In the genomic region with DNA sequence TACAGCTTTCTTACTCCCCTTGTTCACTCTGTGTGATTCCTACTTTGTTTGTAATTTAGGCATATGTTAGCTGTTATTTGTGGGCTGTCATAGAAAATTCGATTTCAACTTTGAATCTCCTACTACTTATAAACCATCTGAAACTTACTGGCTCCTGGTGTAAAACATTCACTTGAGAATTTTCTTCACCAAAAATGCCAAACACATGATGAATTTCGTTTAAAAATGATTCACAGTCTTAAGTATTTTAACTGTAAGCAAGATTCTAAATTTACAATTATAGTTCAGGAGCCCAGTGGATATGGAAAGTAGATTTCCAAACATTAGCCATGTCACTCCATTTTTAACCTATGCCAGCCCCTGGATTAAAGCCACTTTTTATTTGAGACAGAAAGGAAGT, we compare ENCODE assay signal across 11 cellular contexts. TPM values are rescaled to one million over a fixed set of nuclear protein-coding genes. Genes with fewer than 3 reads are reported as not detected.
DNase-seq lines count a peak whose midpoint lies in the region; ATAC-seq and TF ChIP-seq lines count a peak whose summit lies in the region.
"Had no signal": no experiment of that assay in that cellular context is flagged by ENCODE, and none has a peak within 500 bp of the region (broad histone marks: within the 10 kb centered on the region; RNA-seq: fewer than 3 reads in every experiment).

No MANE protein-coding gene starts in this region.

- H3K4me1 ChIP-seq in ACC112 (ENCODE audit: control insufficient read depth, insufficient read depth, low read length, unreplicated experiment) (peaks cover 27% of the 10 kb centered on the region), mucosa of descending colon (ENCODE audit: low read depth) (peaks cover 10% of the 10 kb centered on the region)

- peak; percentile 62 for DNase-seq in LHCN-M2 (ENCODE audit: low read depth)
- no peak for DNase-seq in dorsolateral prefrontal cortex
- DNase-seq in osteocyte (ENCODE audit: extremely low spot score, unreplicated experiment) = no peak
- DNase-seq in mucosa of descending colon = no peak
- DNase-seq in activated naive CD4-positive, alpha-beta T cell treated with anti-CD3 and anti-CD28 coated beads, Interleukin-2, amount 50 U/mL, for 16 hours = no peak
- no peak for DNase-seq in T-helper 2 cell treated with Interferon-gamma antibody and Interleukin-4, amounts not matched to agents 5 μg/mL and 100 μg/mL, for 36 hours (ENCODE audit: low spot score)
- DNase-seq in dermis blood vessel endothelial cell = no peak
- DNase-seq: NCI-H1694 had no signal

- H3K27ac Mint-ChIP-seq in osteocyte (ENCODE audit: unreplicated experiment) = peak overlapping the region; percentile 70
- no peak overlapping the region for H3K27ac Mint-ChIP-seq in T-helper 2 cell treated with Interferon-gamma antibody and Interleukin-4, amounts not matched to agents 5 μg/mL and 100 μg/mL, for 36 hours
- H3K27ac Mint-ChIP-seq: CD4-positive, CD25-positive, alpha-beta regulatory T cell had no signal

- H3K9me3 Mint-ChIP-seq in osteocyte (ENCODE audit: unreplicated experiment) = no peaks in the 10 kb centered on the region
- H3K9me3 Mint-ChIP-seq in T-helper 2 cell treated with Interferon-gamma antibody and Interleukin-4, amounts not matched to agents 5 μg/mL and 100 μg/mL, for 36 hours = no peaks in the 10 kb centered on the region

- H3K4me1 Mint-ChIP-seq in osteocyte (ENCODE audit: unreplicated experiment) = peaks cover 64% of the 10 kb centered on the region
- peaks cover 19% of the 10 kb centered on the region for H3K4me1 Mint-ChIP-seq in T-helper 2 cell treated with Interferon-gamma antibody and Interleukin-4, amounts not matched to agents 5 μg/mL and 100 μg/mL, for 36 hours (ENCODE audit: low read depth)

- H3K27me3 ChIP-seq in ACC112 (ENCODE audit: insufficient read depth, low read length) (no peaks in the 10 kb centered on the region), dorsolateral prefrontal cortex (no peaks in the 10 kb centered on the region)

- H3K79me2 ChIP-seq in ACC112 (ENCODE audit: control insufficient read depth, insufficient read depth, low read length, unreplicated experiment) = peaks cover 61% of the 10 kb centered on the region

- peak overlapping the region; percentile 39 for H3K4me3 Mint-ChIP-seq in osteocyte (ENCODE audit: unreplicated experiment)
- H3K4me3 Mint-ChIP-seq in T-helper 2 cell treated with Interferon-gamma antibody and Interleukin-4, amounts not matched to agents 5 μg/mL and 100 μg/mL, for 36 hours = no peak overlapping the region
- H3K4me3 Mint-ChIP-seq: CD4-positive, CD25-positive, alpha-beta regulatory T cell had no signal

- intact Hi-C loops in dorsolateral prefrontal cortex (cut with DNase I) (no loop called here), mucosa of descending colon (cut with DNase I, micrococcal nuclease) (no loop called here)

- TF ChIP-seq CTCF in dorsolateral prefrontal cortex (IDR thresholded peaks at IDR 0.05 in 54 of 56, conservative IDR thresholded peaks at IDR 0.05 in 2 of 56; ENCODE audit: low read depth in 1 of 56, partially characterized antibody in 56 of 56) (no peak), osteocyte (IDR thresholded peaks at IDR 0.05) (no peak), mucosa of descending colon (IDR thresholded peaks at IDR 0.05) (no peak)

- H3K4me3 ChIP-seq in ACC112 (ENCODE audit: low read depth, low read length) = peak overlapping the region; percentile 89
- H3K4me3 ChIP-seq in dorsolateral prefrontal cortex = peak overlapping the region in 34 of 59 donors; percentile 1 to 72 (median 58)
- H3K4me3 ChIP-seq in mucosa of descending colon = no peak overlapping the region

- H2AFZ ChIP-seq in ACC112 (ENCODE audit: low read length, unreplicated experiment) = peak overlapping the region; percentile 85

- H3K36me3 ChIP-seq in ACC112 (ENCODE audit: insufficient read depth, low read length) (no peaks in the 10 kb centered on the region), mucosa of descending colon (ENCODE audit: low read depth) (no peaks in the 10 kb centered on the region)

- H3K27ac ChIP-seq in ACC112 (ENCODE audit: low read depth, low read length) (peak overlapping the region; percentile 79), dorsolateral prefrontal cortex (peak overlapping the region in 7 of 59 donors; percentile 11 to 44 (median 31))
- H3K27ac ChIP-seq: VCaP had no signal

- H3K9me3 ChIP-seq in mucosa of descending colon = no peaks in the 10 kb centered on the region

- no peaks in the 10 kb centered on the region for H3K27me3 Mint-ChIP-seq in osteocyte (ENCODE audit: unreplicated experiment)
- H3K27me3 Mint-ChIP-seq in T-helper 2 cell treated with Interferon-gamma antibody and Interleukin-4, amounts not matched to agents 5 μg/mL and 100 μg/mL, for 36 hours (ENCODE audit: low read depth) = peaks cover 73% of the 10 kb centered on the region

- H3K36me3 Mint-ChIP-seq in osteocyte (ENCODE audit: unreplicated experiment) = no peaks in the 10 kb centered on the region
- H3K36me3 Mint-ChIP-seq in T-helper 2 cell treated with Interferon-gamma antibody and Interleukin-4, amounts not matched to agents 5 μg/mL and 100 μg/mL, for 36 hours (ENCODE audit: low read depth) = no peaks in the 10 kb centered on the region
- H3K36me3 Mint-ChIP-seq: CD4-positive, CD25-positive, alpha-beta regulatory T cell had no signal

- ATAC-seq in mucosa of descending colon = no peak

RNA-seq across cellular contexts. Expression of gene CPED1, which starts 3.1 kb away (rescaled TPM):
- total RNA-seq in LHCN-M2 (2014; rRNA removed) (71.4 and 75.8 TPM in 2 replicates), dorsolateral prefrontal cortex (10 to 100 TPM in 6 of 120 experiments, 1 to 10 TPM in 114; 1.7 to 15.7 (median 4.6) TPM), osteocyte (3.4 and 3.9 TPM in 2 replicates), mucosa of descending colon (10 to 100 TPM in 1 of 3 donors, 1 to 10 TPM in 2; 6.5 to 67.7 (median 8.8) TPM), dermis blood vessel endothelial cell (1.9 and 2.3 TPM in 2 replicates)
- polyA plus RNA-seq in LHCN-M2 (2012) = 28.6 TPM

RNA-seq across cellular contexts. Expression of gene ING3, which starts 41.0 kb away (rescaled TPM):
- total RNA-seq in LHCN-M2 (2014; rRNA removed) (20.3 and 20.7 TPM in 2 replicates), dorsolateral prefrontal cortex (10 to 100 TPM; 11.3 to 27.8 (median 18.3) TPM), osteocyte (20.2 and 20.7 TPM in 2 replicates), mucosa of descending colon (10 to 100 TPM; 18.2 to 21.7 (median 20.7) TPM), dermis blood vessel endothelial cell (35.1 and 39.5 TPM in 2 replicates)
- polyA plus RNA-seq in LHCN-M2 (2012) = 7.5 TPM
